Comparison of ENCODE assay signal across 8 cellular contexts in genomic region chr4:4107411-4108107, GRCh38.
DNase-seq lines count a peak whose midpoint lies in the region; ATAC-seq and TF ChIP-seq lines count a peak whose summit lies in the region.
"Not testable (repeated sequence)": the region's sequence is repeated elsewhere in the genome, so short reads cannot be mapped to it uniquely, and the experiment has no call there.

No MANE protein-coding gene starts in this region.

- not testable (repeated sequence) for H3K9me3 ChIP-seq in CD4-positive, alpha-beta memory T cell (ENCODE audit: control insufficient read depth in 1 of 2, low read length in 2 of 2); breast epithelium; right cardiac atrium (ENCODE audit: control insufficient read depth, low read length)

- intact Hi-C loops in CD4-positive, alpha-beta memory T cell (cut with micrococcal nuclease) = loop anchor here (10.0 kb wide), 1 partner anchor 123 kb away; no protein-coding TSS in a partner anchor
- intact Hi-C loops in breast epithelium (cut with DNase I; ENCODE audit: low total_unique reads); right cardiac atrium (cut with DNase I): not testable (repeated sequence)

- peak in 2 of 3 donors; percentile 26 to 43 for TF ChIP-seq CTCF in breast epithelium (IDR thresholded peaks at IDR 0.05)

- CTCF ChIA-PET in CD4-positive, alpha-beta memory T cell (lab: Charles Lee; ENCODE audit: partially characterized antibody) = interaction anchor here (0.6 kb wide), 1 partner anchor 96 kb away, joined by 3 read pairs; no protein-coding TSS in a partner anchor

- H3K9me3 Mint-ChIP-seq in CD4-positive, alpha-beta memory T cell = not testable (repeated sequence)

- not testable (repeated sequence) for H3K4me1 Mint-ChIP-seq in CD4-positive, alpha-beta memory T cell

- not testable (repeated sequence) for H3K4me3 ChIP-seq in CD4-positive, alpha-beta memory T cell (ENCODE audit: low read length in 2 of 2)
- H3K4me3 ChIP-seq in breast epithelium (peak overlapping the region; percentile 21 to 69 (median 47)), right cardiac atrium (ENCODE audit: low read length) (peak overlapping the region; percentile 40)

- H3K27me3 Mint-ChIP-seq in CD4-positive, alpha-beta memory T cell = peaks cover 6 to 21% of the 10 kb centered on the region in 2 donors

- H3K4me1 ChIP-seq in CD4-positive, alpha-beta memory T cell (ENCODE audit: insufficient read depth, low read length); breast epithelium; right cardiac atrium (ENCODE audit: control insufficient read depth, insufficient read depth, low read length): not testable (repeated sequence)

- H3K4me3 Mint-ChIP-seq in CD4-positive, alpha-beta memory T cell = peak overlapping the region; percentile 51 to 83 (median 73)

- not testable (repeated sequence) for H3K36me3 ChIP-seq in CD4-positive, alpha-beta memory T cell (ENCODE audit: insufficient read depth, low read length); breast epithelium

- DNase-seq in CD4-positive, alpha-beta memory T cell = peak; percentile 40 to 77 (median 66)
- DNase-seq in HK-2 (ENCODE audit: unreplicated experiment) (peak; percentile 70), NCI-H82 (lab: John Stamatoyannopoulos, UW) (peak; percentile 53), breast epithelium (ENCODE audit: low spot score in 2 of 2) (peak in 1 of 2 donors; percentile 18), right cardiac atrium (peak; percentile 61 to 88 (median 82)), occipital lobe (lab: John Stamatoyannopoulos, UW) (peak; percentile 5)
- DNase-seq in activated CD4-positive, alpha-beta T cell treated with anti-CD3 and anti-CD28 coated beads, Interleukin-2, amount 50 U/mL, for 48 hours = peak; percentile 75
- DNase-seq in stimulated activated CD8-positive, alpha-beta memory T cell treated with anti-CD3 and anti-CD28 coated beads, Interleukin-4, amount 100 ng/mL, for 48 hours = peak; percentile 87

- peak in 1 of 2 donors; percentile 68 for ATAC-seq in right cardiac atrium

- not testable (repeated sequence) for H3K27ac ChIP-seq in CD4-positive, alpha-beta memory T cell (ENCODE audit: low read depth, low read length); breast epithelium; right cardiac atrium (ENCODE audit: low read length)

- TF ChIP-seq POLR2A in breast epithelium (IDR thresholded peaks at IDR 0.05) = not testable (repeated sequence)

- H3K36me3 Mint-ChIP-seq in CD4-positive, alpha-beta memory T cell = not testable (repeated sequence)

- POLR2A ChIA-PET in CD4-positive, alpha-beta memory T cell (lab: Charles Lee; ENCODE audit: partially characterized antibody) = not testable (repeated sequence)

- not testable (repeated sequence) for H3K27me3 ChIP-seq in CD4-positive, alpha-beta memory T cell (ENCODE audit: insufficient read depth, low read length); breast epithelium; right cardiac atrium (ENCODE audit: control insufficient read depth, insufficient read depth)

- WGBS in right cardiac atrium = 11% methylated on average over 47 of the region's 52 CpGs

- H3K27ac Mint-ChIP-seq in CD4-positive, alpha-beta memory T cell = not testable (repeated sequence)
